20 cellular contexts compared by ENCODE assay signal in the genomic region with DNA sequence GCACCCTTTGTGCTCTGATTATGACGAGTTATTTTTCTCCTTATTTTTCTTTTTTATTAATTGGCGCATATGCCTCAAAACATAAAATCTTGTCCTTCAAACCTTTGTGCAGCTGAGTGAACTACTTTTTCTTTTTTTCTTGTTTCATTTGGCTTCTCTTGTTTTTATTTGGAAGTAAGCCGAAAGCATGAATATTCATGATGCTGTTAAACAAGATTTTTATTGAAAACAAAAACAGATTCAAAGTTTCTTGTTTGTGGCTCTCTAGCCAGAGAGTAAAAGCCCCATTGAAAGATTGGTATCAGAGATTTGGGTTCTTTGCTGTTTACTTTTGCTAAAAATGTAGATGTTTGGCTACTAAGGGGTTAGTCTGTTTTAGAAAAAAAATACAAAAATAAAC.
"Had no signal": no experiment of that assay in that cellular context is flagged by ENCODE, and none has a peak within 500 bp of the region (broad histone marks: within the 10 kb centered on the region; RNA-seq: fewer than 3 reads in every experiment).

No MANE protein-coding gene starts in this region.

- ATAC-seq: Panc1, PC-3 had no signal

- DNase-seq: KBM-7; MV-4-11; NCI-H1092; NCI-H1105 treated with DMSO at 0.1 percent for 48 hours; NCI-H1417 treated with DMSO at 0.1 percent for 48 hours; NCI-H146; NCI-H187; NCI-H2029; NCI-H2081 treated with DMSO at 0.1 percent for 48 hours; NCI-H2171; NCI-H226; NCI-H446; NCI-H510A; NCI-H524 treated with DMSO at 0.1 percent for 48 hours; NCI-H774; NK-92 treated with Interleukin-12 subunit alpha and Interleukin-12 subunit beta, amount 100 ng/mL, for 24 hours; PC-3; SHP77; SK-N-SH had no signal
